In genomic region chr1:164688791-164689190, GRCh38 we compare ENCODE assay signal across 30 cellular contexts.
DNase-seq lines count a peak whose midpoint lies in the region; ATAC-seq, FAIRE-seq and TF ChIP-seq lines count a peak whose summit lies in the region.
"Had no signal": no experiment of that assay in that cellular context is flagged by ENCODE, and none has a peak within 500 bp of the region (broad histone marks: within the 10 kb centered on the region; RNA-seq: fewer than 3 reads in every experiment).

No MANE protein-coding gene starts in this region.

- no peak for ATAC-seq in K562
- ATAC-seq: activated CD4-positive, CD25-positive, alpha-beta regulatory T cell treated with anti-CD3 and anti-CD28 coated beads, Interleukin-2, amount 50 U/mL, for 24 hours; activated CD8-positive, alpha-beta memory T cell treated with anti-CD3 and anti-CD28 coated beads, Interleukin-2, amount 10 ng/mL, durations not matched to agents 7 days and 5 days; activated T-cell treated with anti-CD3 and anti-CD28 coated beads, Interleukin-2, amount 50 U/mL, for 4 hours; gastroesophageal sphincter; lower lobe of right lung; naive thymus-derived CD8-positive, alpha-beta T cell; stimulated activated memory B cell treated with anti-CD40 and anti-IgM and Interleukin-4, amounts not matched to agents 10 μg/mL and 1 μg/mL and 100 μg/mL, for 72 hours; T-helper 17 cell had no signal

- no peak for TF ChIP-seq RAD21 in K562 (CRISPR knock-in tag; conservative IDR thresholded peaks at IDR 0.05 in 1 of 2, IDR thresholded peaks at IDR 0.05 in 1 of 2)

- CTCF ChIA-PET in K562 (lab: Yijun Ruan, JAX; ENCODE audit: low intra/inter-chr PET ratio), result no interaction called here

- H4K20me1 ChIP-seq in K562 (replicated peaks; ENCODE audit: control insufficient read depth, insufficient read depth, low read length) (no peaks in the 10 kb centered on the region), neural progenitor cell (ENCODE audit: low read depth) (peaks cover 51% of the 10 kb centered on the region)

- WGBS in K562 (ENCODE audit: insufficient coverage, low coverage, missing lambda C conversion rate), result 14% methylated on average over 11 of the region's 11 CpGs

- H3K79me2 ChIP-seq in K562 (ENCODE audit: control insufficient read depth, insufficient read depth, low read length) (no peaks in the 10 kb centered on the region), neural progenitor cell (ENCODE audit: low read depth) (peaks cover 37% of the 10 kb centered on the region)

- H3K27ac Mint-ChIP-seq in neural progenitor cell, result no peak overlapping the region
- H3K27ac Mint-ChIP-seq: activated CD8-positive, alpha-beta memory T cell treated with anti-CD3 and anti-CD28 coated beads, Interleukin-2, amount 10 ng/mL, durations not matched to agents 7 days and 5 days; CD4-positive, CD25-positive, alpha-beta regulatory T cell; naive thymus-derived CD8-positive, alpha-beta T cell; stimulated activated memory B cell treated with anti-CD40 and anti-IgM and Interleukin-4, amounts not matched to agents 10 μg/mL and 1 μg/mL and 100 μg/mL, for 72 hours; T-helper 17 cell had no signal

- H3K27me3 Mint-ChIP-seq in neural progenitor cell (ENCODE audit: insufficient read depth, low read depth), result peaks cover 2% of the 10 kb centered on the region
- H3K27me3 Mint-ChIP-seq: activated CD8-positive, alpha-beta memory T cell treated with anti-CD3 and anti-CD28 coated beads, Interleukin-2, amount 10 ng/mL, durations not matched to agents 7 days and 5 days; CD4-positive, CD25-positive, alpha-beta regulatory T cell; stimulated activated memory B cell treated with anti-CD40 and anti-IgM and Interleukin-4, amounts not matched to agents 10 μg/mL and 1 μg/mL and 100 μg/mL, for 72 hours; T-helper 17 cell had no signal

- H3K4me1 Mint-ChIP-seq in neural progenitor cell, result peaks cover 38% of the 10 kb centered on the region
- H3K4me1 Mint-ChIP-seq: activated CD8-positive, alpha-beta memory T cell treated with anti-CD3 and anti-CD28 coated beads, Interleukin-2, amount 10 ng/mL, durations not matched to agents 7 days and 5 days; CD4-positive, CD25-positive, alpha-beta regulatory T cell; stimulated activated memory B cell treated with anti-CD40 and anti-IgM and Interleukin-4, amounts not matched to agents 10 μg/mL and 1 μg/mL and 100 μg/mL, for 72 hours; T-helper 17 cell had no signal

- peak overlapping the region; percentile 40 for H3K27ac ChIP-seq in cardiac muscle cell
- H3K27ac ChIP-seq in right atrium auricular region, result no peak overlapping the region
- no peak overlapping the region for H3K27ac ChIP-seq in K562 (ENCODE audit: extremely low read depth, low read depth, low read length)
- H3K27ac ChIP-seq in neural progenitor cell, result peak overlapping the region; percentile 49
- H3K27ac ChIP-seq: hepatocyte, lower lobe of right lung had no signal

- no TSS peak for BruUV-seq in K562 (replicated peaks; lab: Mats Ljungman, UMichigan)

- H3K36me3 Mint-ChIP-seq in neural progenitor cell, result peaks cover 13% of the 10 kb centered on the region
- H3K36me3 Mint-ChIP-seq: activated CD8-positive, alpha-beta memory T cell treated with anti-CD3 and anti-CD28 coated beads, Interleukin-2, amount 10 ng/mL, durations not matched to agents 7 days and 5 days; CD4-positive, CD25-positive, alpha-beta regulatory T cell; naive thymus-derived CD8-positive, alpha-beta T cell; stimulated activated memory B cell treated with anti-CD40 and anti-IgM and Interleukin-4, amounts not matched to agents 10 μg/mL and 1 μg/mL and 100 μg/mL, for 72 hours had no signal

- peaks cover 24% of the 10 kb centered on the region for H3F3A ChIP-seq in neural progenitor cell (ENCODE audit: low read depth)

- H3K9me1 ChIP-seq in K562 (ENCODE audit: control insufficient read depth, insufficient read depth, low read length), result no peaks in the 10 kb centered on the region

- H2AFZ ChIP-seq in K562 (ENCODE audit: low read depth, low read length) (0 out of 2 replicates have a peak overlapping the region, but pooled peaks have one; percentile 21), neural progenitor cell (replicated peaks) (no peak overlapping the region)
- H2AFZ ChIP-seq: hepatocyte had no signal

- no peak overlapping the region for H3K4me3 ChIP-seq in cardiac muscle cell
- no peak overlapping the region for H3K4me3 ChIP-seq in right atrium auricular region
- no peak overlapping the region for H3K4me3 ChIP-seq in K562
- no peak overlapping the region for H3K4me3 ChIP-seq in neural progenitor cell
- H3K4me3 ChIP-seq: dorsolateral prefrontal cortex, gastroesophageal sphincter, hepatocyte, lower lobe of right lung had no signal

- in situ Hi-C loops in K562 (cut with MboI), result no loop called here

- H3K27me3 ChIP-seq in cardiac muscle cell (no peaks in the 10 kb centered on the region), right atrium auricular region (no peaks in the 10 kb centered on the region), K562 (ENCODE audit: control insufficient read depth in 2 of 2, insufficient read depth in 2 of 2, low read length in 2 of 2) (no peaks in the 10 kb centered on the region), neural progenitor cell (no peaks in the 10 kb centered on the region)
- H3K27me3 ChIP-seq: dorsolateral prefrontal cortex, gastroesophageal sphincter, hepatocyte had no signal

- TF ChIP-seq CTCF in cardiac muscle cell (IDR thresholded peaks at IDR 0.05; ENCODE audit: low read depth, low read length), result no peak
- no peak for TF ChIP-seq CTCF in right atrium auricular region (IDR thresholded peaks at IDR 0.05)
- no peak for TF ChIP-seq CTCF in K562 (IDR thresholded peaks at IDR 0.05 in 2 of 3, conservative IDR thresholded peaks at IDR 0.05 in 1 of 3; ENCODE audit: insufficient read depth in 2 of 3, low read depth in 1 of 3, low read length in 3 of 3)
- TF ChIP-seq CTCF in neural progenitor cell (IDR thresholded peaks at IDR 0.05), result no peak

- H3K4me1 ChIP-seq in cardiac muscle cell (ENCODE audit: low read depth) (peaks cover 40% of the 10 kb centered on the region), right atrium auricular region (peaks cover 0 to 13% of the 10 kb centered on the region in 2 donors), K562 (replicated peaks in 1 of 2; ENCODE audit: control insufficient read depth in 2 of 2, insufficient read depth in 2 of 2, low read length in 2 of 2) (peaks cover 0 to 17% of the 10 kb centered on the region in 2 experiments; a peak in 2 of 5 replicates), neural progenitor cell (peaks cover 22% of the 10 kb centered on the region)
- H3K4me1 ChIP-seq: lower lobe of right lung had no signal

- H3K9ac ChIP-seq in K562 (ENCODE audit: insufficient read depth in 1 of 2, low read depth in 2 of 2, low read length in 2 of 2), result no peak overlapping the region
- no peak overlapping the region for H3K9ac ChIP-seq in neural progenitor cell

- no peak overlapping the region for H3K4me3 Mint-ChIP-seq in neural progenitor cell
- H3K4me3 Mint-ChIP-seq: activated CD8-positive, alpha-beta memory T cell treated with anti-CD3 and anti-CD28 coated beads, Interleukin-2, amount 10 ng/mL, durations not matched to agents 7 days and 5 days; activated T-cell treated with anti-CD3 and anti-CD28 coated beads, Interleukin-2, amount 50 U/mL, for 4 hours; CD4-positive, CD25-positive, alpha-beta regulatory T cell; naive thymus-derived CD8-positive, alpha-beta T cell; stimulated activated memory B cell treated with anti-CD40 and anti-IgM and Interleukin-4, amounts not matched to agents 10 μg/mL and 1 μg/mL and 100 μg/mL, for 72 hours; T-helper 17 cell had no signal

- H3K9me3 ChIP-seq in cardiac muscle cell (ENCODE audit: low read depth), result no peaks in the 10 kb centered on the region
- H3K9me3 ChIP-seq in right atrium auricular region, result no peaks in the 10 kb centered on the region
- no peaks in the 10 kb centered on the region; the same call in 1 of the 2 replicates for H3K9me3 ChIP-seq in K562 (replicated peaks; ENCODE audit: control insufficient read depth, insufficient read depth, low read depth, low read length)
- H3K9me3 ChIP-seq in neural progenitor cell (ENCODE audit: low read depth), result no peaks in the 10 kb centered on the region
- H3K9me3 ChIP-seq: gastroesophageal sphincter, lower lobe of right lung had no signal

- DNase-seq in cardiac muscle cell (ENCODE audit: low read depth in 1 of 2, low spot score in 1 of 2) (no peak), right atrium auricular region (ENCODE audit: low spot score) (no peak), K562 (ENCODE audit: extremely low read depth in 1 of 4, low spot score in 3 of 4) (no peak), neural progenitor cell (ENCODE audit: low spot score) (no peak), dermis blood vessel endothelial cell (no peak), amniotic stem cell (lab: John Stamatoyannopoulos, UW) (no peak)
- DNase-seq in activated effector memory CD4-positive, alpha-beta T cell treated with Interleukin-2 at 50 U/mL for 16 hours, result no peak
- DNase-seq: activated CD4-positive, alpha-beta T cell treated with anti-CD3 and anti-CD28 coated beads, Interleukin-2, amount 50 U/mL, for 4 hours; activated CD8-positive, alpha-beta memory T cell treated with anti-CD3 and anti-CD28 coated beads, Interleukin-2, amount 10 ng/mL, durations not matched to agents 7 days and 5 days; activated naive CD4-positive, alpha-beta T cell; activated T-cell treated with anti-CD3 and anti-CD28 coated beads, Interleukin-2, amount 50 U/mL, for 4 hours; AML-193; CD4-positive, CD25-positive, alpha-beta regulatory T cell; cerebellar nuclear complex; dorsolateral prefrontal cortex; KBM-7; lower lobe of right lung; naive thymus-derived CD8-positive, alpha-beta T cell; NCI-H1436; NCI-H524; NK-92 treated with Interleukin-12 subunit alpha and Interleukin-12 subunit beta, amount 100 ng/mL, for 24 hours; occipital lobe; Right ventricle myocardium superior; T-helper 17 cell had no signal

- H3K4me2 ChIP-seq in K562 (ENCODE audit: insufficient read depth, low read length) (no peak overlapping the region), neural progenitor cell (no peak overlapping the region)
- H3K4me2 ChIP-seq: hepatocyte had no signal

- no peak for FAIRE-seq in K562 (lab: Jason Lieb, UNC)
- FAIRE-seq: HTR-8/SVneo, TTC549 had no signal

- H3K36me3 ChIP-seq in cardiac muscle cell, result no peaks in the 10 kb centered on the region
- H3K36me3 ChIP-seq in right atrium auricular region, result no peaks in the 10 kb centered on the region
- no peaks in the 10 kb centered on the region for H3K36me3 ChIP-seq in K562 (ENCODE audit: control insufficient read depth, insufficient read depth, low read length)
- no peaks in the 10 kb centered on the region for H3K36me3 ChIP-seq in neural progenitor cell
- H3K36me3 ChIP-seq: lower lobe of right lung had no signal

- intact Hi-C loops in K562 (cut with micrococcal nuclease), result no loop called here

- POLR2A ChIA-PET in K562 (lab: Yijun Ruan, JAX), result interaction anchor here (1.1 kb wide), 1 partner anchor 16 kb away, joined by 3 read pairs; no protein-coding TSS in a partner anchor

- H3K9me3 Mint-ChIP-seq in neural progenitor cell, result no peaks in the 10 kb centered on the region
- H3K9me3 Mint-ChIP-seq: activated T-cell treated with anti-CD3 and anti-CD28 coated beads, Interleukin-2, amount 50 U/mL, for 4 hours; stimulated activated memory B cell treated with anti-CD40 and anti-IgM and Interleukin-4, amounts not matched to agents 10 μg/mL and 1 μg/mL and 100 μg/mL, for 72 hours had no signal

- TF ChIP-seq POLR2A in K562 (conservative IDR thresholded peaks at IDR 0.05), result no peak

- TF ChIP-seq EP300 in K562 (IDR thresholded peaks at IDR 0.05; ENCODE audit: low read length), result no peak

TF ChIP-seq in K562, 482 proteins besides CTCF, POLR2A, EP300 and RAD21 (continues in another document):
- TF ChIP-seq ZNF212 (CRISPR knock-in tag; IDR thresholded peaks at IDR 0.05), result no peak

Comparison
In these comparisons a context has a peak if more than half of its experiments do, and no peak if none do; other contexts are left out.
1. H3K27ac ChIP-seq: peak in cardiac muscle cell (single experiment) and neural progenitor cell (single experiment); none in right atrium auricular region (0 of 2) and K562 (single experiment).